In the genomic region with DNA sequence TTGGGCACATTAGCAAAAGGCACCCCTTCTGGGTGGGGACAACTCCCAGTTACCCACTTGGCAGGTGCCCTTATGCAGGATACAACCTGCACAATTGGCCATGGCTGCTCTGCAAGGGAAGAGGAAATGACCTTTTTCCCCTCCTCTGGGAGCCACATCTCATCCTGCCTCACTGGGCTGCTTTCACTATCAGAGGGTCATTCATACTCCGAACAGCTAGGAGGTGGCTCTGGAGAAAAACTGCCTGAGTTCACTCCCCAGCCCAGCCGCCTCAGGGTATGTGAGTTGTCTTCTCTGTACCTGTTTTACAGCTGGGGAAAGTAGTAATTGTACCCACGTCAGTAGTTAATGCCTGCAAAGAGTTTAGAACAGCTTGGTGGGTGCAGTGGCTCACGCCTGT, we compare ENCODE assay signal across 17 cellular contexts. TPM values are rescaled to one million over a fixed set of nuclear protein-coding genes. Genes with fewer than 3 reads are reported as not detected.
A peak's percentile ranks its signal among the peaks of the same experiment; 100 is the strongest.
DNase-seq lines count a peak whose midpoint lies in the region; ATAC-seq and TF ChIP-seq lines count a peak whose summit lies in the region.
"Had no signal": no experiment of that assay in that cellular context is flagged by ENCODE, and none has a peak within 500 bp of the region (broad histone marks: within the 10 kb centered on the region; RNA-seq: fewer than 3 reads in every experiment).

No MANE protein-coding gene starts in this region.

- H3K36me3 Mint-ChIP-seq in activated naive CD4-positive, alpha-beta T cell treated with anti-CD3 and anti-CD28 coated beads, Interleukin-2, amount 10 ng/mL, durations not matched to agents 7 days and 5 days = peaks cover 17% of the 10 kb centered on the region

- TF ChIP-seq POLR2A in right lobe of liver (IDR thresholded peaks at IDR 0.05) = no peak

- H3K27me3 Mint-ChIP-seq in activated naive CD4-positive, alpha-beta T cell treated with anti-CD3 and anti-CD28 coated beads, Interleukin-2, amount 10 ng/mL, durations not matched to agents 7 days and 5 days = no peaks in the 10 kb centered on the region
- H3K27me3 Mint-ChIP-seq: naive thymus-derived CD4-positive, alpha-beta T cell; progenitor cell of endocrine pancreas had no signal

- intact Hi-C loops in right lobe of liver (cut with DNase I) = loop anchor here in 1 of 2 donors (10.0 kb wide), 1 partner anchor 54 kb away; no protein-coding TSS in a partner anchor

- CTCF ChIA-PET in activated naive CD4-positive, alpha-beta T cell treated with anti-CD3 and anti-CD28 coated beads, Interleukin-2, amount 10 ng/mL, durations not matched to agents 7 days and 5 days (lab: Charles Lee) = interaction anchor here (1.0 kb wide), 2 partner anchors 93 to 247 kb away, joined by 3 to 5 read pairs; no protein-coding TSS in a partner anchor

- no peaks in the 10 kb centered on the region for H3K9me3 Mint-ChIP-seq in activated naive CD4-positive, alpha-beta T cell treated with anti-CD3 and anti-CD28 coated beads, Interleukin-2, amount 10 ng/mL, durations not matched to agents 7 days and 5 days
- H3K9me3 Mint-ChIP-seq: CD14-positive monocyte; naive thymus-derived CD4-positive, alpha-beta T cell had no signal

- H3K4me1 Mint-ChIP-seq in activated naive CD4-positive, alpha-beta T cell treated with anti-CD3 and anti-CD28 coated beads, Interleukin-2, amount 10 ng/mL, durations not matched to agents 7 days and 5 days = peaks cover 51% of the 10 kb centered on the region

- no peaks in the 10 kb centered on the region for H3K27me3 ChIP-seq in right lobe of liver
- H3K27me3 ChIP-seq in subcutaneous abdominal adipose tissue (ENCODE audit: control insufficient read depth in 5 of 5, insufficient read depth in 4 of 5, low read length in 5 of 5) = no peaks in the 10 kb centered on the region
- H3K27me3 ChIP-seq: SJCRH30 had no signal

- DNase-seq in activated naive CD4-positive, alpha-beta T cell treated with anti-CD3 and anti-CD28 coated beads, Interleukin-2, amount 10 ng/mL, durations not matched to agents 7 days and 5 days = no peak
- no peak for DNase-seq in activated naive CD4-positive, alpha-beta T cell treated with Interleukin-2 at 50 U/mL for 16 hours
- DNase-seq in epithelial cell of prostate (ENCODE audit: low read depth, low spot score) = no peak
- no peak for DNase-seq in right lobe of liver
- DNase-seq in GM13977 (ENCODE audit: low spot score) = no peak
- no peak for DNase-seq in stimulated activated CD4-positive, alpha-beta T cell treated with anti-CD3 and anti-CD28 coated beads, Interleukin-4, amount 100 ng/mL, for 4 hours
- DNase-seq: activated CD4-positive, CD25-positive, alpha-beta regulatory T cell treated with anti-CD3 and anti-CD28 coated beads, Interleukin-2, amount 50 U/mL, for 72 hours; naive thymus-derived CD4-positive, alpha-beta T cell; NCI-H524; SJCRH30; stimulated activated naive CD4-positive, alpha-beta T cell treated with Interleukin-2 at 50 U/mL for 16 hours had no signal

- H3K27ac Mint-ChIP-seq in activated naive CD4-positive, alpha-beta T cell treated with anti-CD3 and anti-CD28 coated beads, Interleukin-2, amount 10 ng/mL, durations not matched to agents 7 days and 5 days = peak overlapping the region; percentile 64
- H3K27ac Mint-ChIP-seq: progenitor cell of endocrine pancreas had no signal

- H3K4me1 ChIP-seq in right lobe of liver (no peaks in the 10 kb centered on the region), subcutaneous abdominal adipose tissue (ENCODE audit: control insufficient read depth in 5 of 5, insufficient read depth in 5 of 5, low read length in 5 of 5) (peaks cover 0 to 29% (median 4%) of the 10 kb centered on the region in 5 donors)
- H3K4me1 ChIP-seq: SJCRH30 had no signal

- ATAC-seq in right lobe of liver (peak; percentile 35 to 54 (median 44)), GM21723 (IDR thresholded peaks at IDR 0.05; ENCODE audit: unreplicated experiment) (no peak)
- ATAC-seq: naive thymus-derived CD4-positive, alpha-beta T cell had no signal

- H3K4me3 Mint-ChIP-seq in activated naive CD4-positive, alpha-beta T cell treated with anti-CD3 and anti-CD28 coated beads, Interleukin-2, amount 10 ng/mL, durations not matched to agents 7 days and 5 days = no peak overlapping the region
- H3K4me3 Mint-ChIP-seq: CD14-positive monocyte; naive thymus-derived CD4-positive, alpha-beta T cell had no signal

- H3K27ac ChIP-seq in epithelial cell of prostate (peak overlapping the region; percentile 84), right lobe of liver (no peak overlapping the region), subcutaneous abdominal adipose tissue (ENCODE audit: low read depth, low read length) (peak overlapping the region; percentile 40)
- H3K27ac ChIP-seq: SJCRH30 had no signal

- no peak overlapping the region for H3K9ac ChIP-seq in subcutaneous abdominal adipose tissue (ENCODE audit: low read length in 5 of 5)

- WGBS in right lobe of liver (ENCODE audit: insufficient coverage, low coverage, low lambda C conversion rate, missing lambda C conversion rate) = 77% methylated on average over 4 of the region's 4 CpGs

- H3K9me3 ChIP-seq in right lobe of liver (no peaks in the 10 kb centered on the region), subcutaneous abdominal adipose tissue (ENCODE audit: control insufficient read depth in 5 of 5, low read length in 5 of 5) (no peaks in the 10 kb centered on the region)
- H3K9me3 ChIP-seq: A549, SJCRH30 had no signal

- in situ Hi-C loops in GM13977 (cut with MboI; ENCODE audit: low pct_unique_long_range_greater_than_20kb, low sequenced_read_pairs, unreplicated experiment) = no loop called here

- H3K36me3 ChIP-seq in right lobe of liver (peaks cover 0 to 7% (median 0%) of the 10 kb centered on the region in 4 donors), subcutaneous abdominal adipose tissue (ENCODE audit: control insufficient read depth in 5 of 5, insufficient read depth in 5 of 5, low read length in 5 of 5) (peaks cover 2 to 20% (median 10%) of the 10 kb centered on the region in 5 donors)

- TF ChIP-seq CTCF in right lobe of liver (IDR thresholded peaks at IDR 0.05) (no peak), GM13977 (IDR thresholded peaks at IDR 0.05; ENCODE audit: extremely low read depth, insufficient read depth, missing control alignments) (no peak)

- H3K4me3 ChIP-seq in right lobe of liver (no peak overlapping the region), subcutaneous abdominal adipose tissue (ENCODE audit: low read depth in 1 of 5, low read length in 5 of 5) (peak overlapping the region in 2 of 5 donors; percentile 24 to 46)
- H3K4me3 ChIP-seq: A549, coronary artery, SJCRH30 had no signal

RNA-seq across cellular contexts. Expression of gene ACTN4, which starts 7.1 kb away (rescaled TPM):
- total RNA-seq in right lobe of liver = 100 to 1,000 TPM; 142 to 306 (median 201) TPM

RNA-seq across cellular contexts. Expression of gene EIF3K, which starts 21.4 kb away (rescaled TPM):
- 100 to 1,000 TPM in 4 of 6 experiments, 10 to 100 TPM in 2; 86.3 to 305 (median 116) TPM for total RNA-seq in right lobe of liver

RNA-seq across cellular contexts. Expression of gene MAP4K1, which starts 22.6 kb away (rescaled TPM):
- 1 to 10 TPM in 5 of 6 experiments, under 1 TPM in 1; 0.93 to 3.1 (median 2.0) TPM for total RNA-seq in right lobe of liver

Comparison
In these comparisons a context has a peak if more than half of its experiments do, and no peak if none do; other contexts are left out.
1. H3K27ac ChIP-seq: peak in epithelial cell of prostate (single experiment) and subcutaneous abdominal adipose tissue (single experiment); none in right lobe of liver (0 of 3).